Comparison of ENCODE assay signal across 20 cellular contexts in genomic region chr6:170153436-170154319, GRCh38.
DNase-seq lines count a peak whose midpoint lies in the region; ATAC-seq, FAIRE-seq and TF ChIP-seq lines count a peak whose summit lies in the region.
"Had no signal": no experiment of that assay in that cellular context is flagged by ENCODE, and none has a peak within 500 bp of the region (broad histone marks: within the 10 kb centered on the region; RNA-seq: fewer than 3 reads in every experiment).

No MANE protein-coding gene starts in this region.

- no peak for TF ChIP-seq CTCF in BE2C (IDR thresholded peaks at IDR 0.05; ENCODE audit: low read depth, low read length)
- TF ChIP-seq CTCF in body of pancreas (IDR thresholded peaks at IDR 0.05): no peak
- no peak for TF ChIP-seq CTCF in lower lobe of right lung (IDR thresholded peaks at IDR 0.05)

- no peak for FAIRE-seq in frontal cortex (lab: Jason Lieb, UNC)
- FAIRE-seq: D721Med, GM12891 had no signal

- no peak overlapping the region for H3K9ac ChIP-seq in HUES48 (ENCODE audit: low read depth, low read length)

- H3K27me3 ChIP-seq in BE2C (no peaks in the 10 kb centered on the region), HUES48 (ENCODE audit: control insufficient read depth, insufficient read depth, low read length) (0 out of 2 replicates have a peak, but pooled peaks cover 4% of the 10 kb centered on the region), body of pancreas (no peaks in the 10 kb centered on the region), lower lobe of right lung (ENCODE audit: low read depth) (peaks cover 16% of the 10 kb centered on the region)
- H3K27me3 ChIP-seq: brain microvascular endothelial cell, ovary, uterus had no signal

- intact Hi-C loops in body of pancreas (cut with DNase I) (no loop called here), lower lobe of right lung (cut with DNase I) (no loop called here)

- DNase-seq in BE2C (peak; percentile 7), body of pancreas (no peak), lower lobe of right lung (peak; percentile 41), NCI-H146 (lab: John Stamatoyannopoulos, UW) (no peak), frontal cortex (ENCODE audit: low spot score in 2 of 2) (no peak)
- no peak for DNase-seq in stimulated activated CD4-positive, alpha-beta T cell treated with anti-CD3 and anti-CD28 coated beads, Interleukin-4, amount 100 ng/mL, for 1 hour
- DNase-seq: activated CD8-positive, alpha-beta T cell treated with anti-CD3 and anti-CD28 coated beads, Interleukin-2, amount 10 ng/mL, durations not matched to agents 7 days and 5 days; activated T-cell treated with anti-CD3 and anti-CD28 coated beads, Interleukin-2, amount 50 U/mL, for 72 hours; brain microvascular endothelial cell; cortex of kidney; foreskin melanocyte; GF-D8; NCI-H2227 treated with DMSO at 0.1 percent for 48 hours; NK-92 treated with Interleukin-12 subunit alpha and Interleukin-12 subunit beta, amount 100 ng/mL, for 24 hours had no signal

- ATAC-seq in body of pancreas (peak; percentile 1), lower lobe of right lung (no peak), GM19324 (IDR thresholded peaks at IDR 0.05; ENCODE audit: low FRiP score, unreplicated experiment) (no peak)
- ATAC-seq: activated CD8-positive, alpha-beta T cell treated with anti-CD3 and anti-CD28 coated beads, Interleukin-2, amount 10 ng/mL, durations not matched to agents 7 days and 5 days; activated T-cell treated with anti-CD3 and anti-CD28 coated beads, Interleukin-2, amount 50 U/mL, for 72 hours had no signal

- H3K4me3 ChIP-seq in BE2C (ENCODE audit: low read depth, low read length) (no peak overlapping the region), HUES48 (ENCODE audit: low read depth, low read length) (no peak overlapping the region), body of pancreas (no peak overlapping the region), lower lobe of right lung (no peak overlapping the region)
- H3K4me3 ChIP-seq: ovary, uterus had no signal

- H3K4me1 ChIP-seq in BE2C (peaks cover 13% of the 10 kb centered on the region), HUES48 (ENCODE audit: control insufficient read depth, insufficient read depth, low read length) (peaks cover 10% of the 10 kb centered on the region; the same call in 1 of the 2 replicates), body of pancreas (peaks cover 18% of the 10 kb centered on the region), lower lobe of right lung (peaks cover 21% of the 10 kb centered on the region)

- peak overlapping the region; percentile 33 for H3K27ac ChIP-seq in HUES48 (ENCODE audit: low read depth, low read length)
- peak overlapping the region in 2 of 4 donors; percentile 61 to 78 for H3K27ac ChIP-seq in body of pancreas
- H3K27ac ChIP-seq in lower lobe of right lung: no peak overlapping the region
- H3K27ac ChIP-seq: brain microvascular endothelial cell, ovary had no signal

- H3K36me3 ChIP-seq in BE2C (no peaks in the 10 kb centered on the region), HUES48 (ENCODE audit: control insufficient read depth, insufficient read depth, low read length) (no peaks in the 10 kb centered on the region), body of pancreas (replicated peaks in 1 of 2; ENCODE audit: insufficient read depth in 1 of 2, low read depth in 2 of 2) (no peaks in the 10 kb centered on the region), lower lobe of right lung (no peaks in the 10 kb centered on the region)
- H3K36me3 ChIP-seq: brain microvascular endothelial cell, ovary, uterus had no signal

- 81 to 88% methylated on average over 12 to 27 of the region's 29 CpGs for WGBS in body of pancreas, 2 donors

- no peak for TF ChIP-seq POLR2A in body of pancreas (IDR thresholded peaks at IDR 0.05)

- H3K9me3 ChIP-seq in BE2C (no peaks in the 10 kb centered on the region), HUES48 (ENCODE audit: control insufficient read depth, insufficient read depth, low read length) (no peaks in the 10 kb centered on the region), body of pancreas (no peaks in the 10 kb centered on the region), lower lobe of right lung (no peaks in the 10 kb centered on the region)
- H3K9me3 ChIP-seq: ovary, uterus had no signal

Comparison
In these comparisons a context has a peak if more than half of its experiments do, and no peak if none do; other contexts are left out.
1. DNase-seq: peak in BE2C (single experiment) and lower lobe of right lung (single experiment); none in body of pancreas (0 of 4), NCI-H146 (single experiment), stimulated activated CD4-positive, alpha-beta T cell treated with anti-CD3 and anti-CD28 coated beads, Interleukin-4, amount 100 ng/mL, for 1 hour (single experiment) and frontal cortex (0 of 2).